In the genomic region with DNA sequence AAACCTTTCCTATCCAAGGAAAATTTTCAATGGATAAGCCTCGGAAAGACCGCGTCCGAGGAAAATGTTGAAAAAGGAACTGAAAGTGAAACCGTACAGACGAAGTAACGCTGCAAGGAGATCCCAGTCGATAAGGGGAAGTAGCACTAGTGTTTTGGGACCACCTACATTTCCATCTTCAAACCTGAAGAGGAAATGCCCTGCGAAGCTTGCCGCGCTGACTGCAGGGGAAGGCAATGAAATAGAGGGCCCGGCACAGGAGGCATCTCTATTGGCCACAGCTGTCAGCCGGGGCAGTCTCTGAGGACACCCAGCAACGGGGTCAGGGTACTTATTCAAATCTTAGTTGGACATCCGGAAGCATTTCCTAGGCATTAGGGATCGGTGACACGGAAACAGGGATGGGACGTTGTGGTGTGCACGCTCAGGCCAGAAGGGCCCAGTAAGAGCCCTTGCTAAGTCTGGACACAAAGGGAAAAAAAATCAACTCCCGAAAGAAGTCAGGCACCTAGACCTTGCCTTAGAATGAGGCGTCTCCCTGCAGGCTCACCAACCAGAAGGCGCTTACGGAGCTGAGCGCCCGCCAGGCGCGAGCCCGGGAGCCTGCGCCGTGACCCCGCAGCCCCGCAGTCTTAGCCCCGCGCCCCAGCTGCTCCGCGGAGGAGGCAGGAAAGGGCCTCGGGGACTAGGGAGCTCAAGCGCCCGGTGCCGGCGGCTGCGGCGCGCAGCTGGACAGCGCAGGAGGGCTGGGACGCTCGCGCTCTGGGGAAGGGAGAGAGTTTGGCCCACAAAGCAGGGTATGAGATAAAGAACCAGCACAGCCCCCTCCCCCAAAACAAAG, we compare ENCODE assay signal across 1 cellular context.
TF ChIP-seq lines count a peak whose summit lies in the region.

No MANE protein-coding gene starts in this region.

TF ChIP-seq in HepG2, 621 proteins besides CTCF, POLR2A, EP300 and RAD21 (continued from another document and continues in another):
- TF ChIP-seq, protein P1, sequence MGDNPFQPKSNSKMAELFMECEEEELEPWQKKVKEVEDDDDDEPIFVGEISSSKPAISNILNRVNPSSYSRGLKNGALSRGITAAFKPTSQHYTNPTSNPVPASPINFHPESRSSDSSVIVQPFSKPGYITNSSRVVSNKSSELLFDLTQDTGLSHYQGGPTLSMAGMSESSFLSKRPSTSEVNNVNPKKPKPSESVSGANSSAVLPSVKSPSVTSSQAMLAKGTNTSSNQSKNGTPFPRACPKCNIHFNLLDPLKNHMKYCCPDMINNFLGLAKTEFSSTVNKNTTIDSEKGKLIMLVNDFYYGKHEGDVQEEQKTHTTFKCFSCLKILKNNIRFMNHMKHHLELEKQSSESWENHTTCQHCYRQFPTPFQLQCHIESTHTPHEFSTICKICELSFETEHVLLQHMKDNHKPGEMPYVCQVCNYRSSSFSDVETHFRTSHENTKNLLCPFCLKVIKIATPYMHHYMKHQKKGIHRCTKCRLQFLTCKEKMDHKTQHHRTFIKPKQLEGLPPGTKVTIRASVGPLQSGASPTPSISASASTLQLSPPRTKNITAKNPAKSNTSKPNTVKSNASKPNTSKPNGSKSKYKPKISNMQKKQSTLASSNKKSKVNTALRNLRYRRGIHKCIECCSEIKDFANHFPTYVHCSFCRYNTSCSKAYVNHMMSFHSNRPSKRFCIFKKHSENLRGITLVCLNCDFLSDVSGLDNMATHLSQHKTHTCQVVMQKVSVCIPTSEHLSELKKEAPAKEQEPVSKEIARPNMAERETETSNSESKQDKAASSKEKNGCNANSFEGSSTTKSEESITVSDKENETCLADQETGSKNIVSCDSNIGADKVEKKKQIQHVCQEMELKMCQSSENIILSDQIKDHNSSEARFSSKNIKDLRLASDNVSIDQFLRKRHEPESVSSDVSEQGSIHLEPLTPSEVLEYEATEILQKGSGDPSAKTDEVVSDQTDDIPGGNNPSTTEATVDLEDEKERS (CRISPR knock-in tag; IDR thresholded peaks at IDR 0.05), result no peak
- 0 out of 2 replicates have a peak, but pooled peaks have one; percentile 5 for TF ChIP-seq ZBTB20 (CRISPR knock-in tag; IDR thresholded peaks at IDR 0.05; ENCODE audit: borderline replicate concordance, low read depth)
- no peak for TF ChIP-seq TEAD3 (CRISPR knock-in tag; optimal IDR thresholded peaks at IDR 0.05; ENCODE audit: borderline replicate concordance)
- TF ChIP-seq ZSCAN9 (CRISPR knock-in tag; IDR thresholded peaks at IDR 0.05; ENCODE audit: borderline replicate concordance), result no peak
- TF ChIP-seq, protein P2, sequence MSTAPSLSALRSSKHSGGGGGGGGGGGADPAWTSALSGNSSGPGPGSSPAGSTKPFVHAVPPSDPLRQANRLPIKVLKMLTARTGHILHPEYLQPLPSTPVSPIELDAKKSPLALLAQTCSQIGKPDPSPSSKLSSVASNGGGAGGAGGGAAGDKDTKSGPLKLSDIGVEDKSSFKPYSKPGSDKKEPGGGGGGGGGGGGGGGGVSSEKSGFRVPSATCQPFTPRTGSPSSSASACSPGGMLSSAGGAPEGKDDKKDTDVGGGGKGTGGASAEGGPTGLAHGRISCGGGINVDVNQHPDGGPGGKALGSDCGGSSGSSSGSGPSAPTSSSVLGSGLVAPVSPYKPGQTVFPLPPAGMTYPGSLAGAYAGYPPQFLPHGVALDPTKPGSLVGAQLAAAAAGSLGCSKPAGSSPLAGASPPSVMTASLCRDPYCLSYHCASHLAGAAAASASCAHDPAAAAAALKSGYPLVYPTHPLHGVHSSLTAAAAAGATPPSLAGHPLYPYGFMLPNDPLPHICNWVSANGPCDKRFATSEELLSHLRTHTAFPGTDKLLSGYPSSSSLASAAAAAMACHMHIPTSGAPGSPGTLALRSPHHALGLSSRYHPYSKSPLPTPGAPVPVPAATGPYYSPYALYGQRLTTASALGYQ (CRISPR knock-in tag; IDR thresholded peaks at IDR 0.05), result no peak
- no peak for TF ChIP-seq ZNF546 (CRISPR knock-in tag; conservative IDR thresholded peaks at IDR 0.05)
- TF ChIP-seq, protein P3, sequence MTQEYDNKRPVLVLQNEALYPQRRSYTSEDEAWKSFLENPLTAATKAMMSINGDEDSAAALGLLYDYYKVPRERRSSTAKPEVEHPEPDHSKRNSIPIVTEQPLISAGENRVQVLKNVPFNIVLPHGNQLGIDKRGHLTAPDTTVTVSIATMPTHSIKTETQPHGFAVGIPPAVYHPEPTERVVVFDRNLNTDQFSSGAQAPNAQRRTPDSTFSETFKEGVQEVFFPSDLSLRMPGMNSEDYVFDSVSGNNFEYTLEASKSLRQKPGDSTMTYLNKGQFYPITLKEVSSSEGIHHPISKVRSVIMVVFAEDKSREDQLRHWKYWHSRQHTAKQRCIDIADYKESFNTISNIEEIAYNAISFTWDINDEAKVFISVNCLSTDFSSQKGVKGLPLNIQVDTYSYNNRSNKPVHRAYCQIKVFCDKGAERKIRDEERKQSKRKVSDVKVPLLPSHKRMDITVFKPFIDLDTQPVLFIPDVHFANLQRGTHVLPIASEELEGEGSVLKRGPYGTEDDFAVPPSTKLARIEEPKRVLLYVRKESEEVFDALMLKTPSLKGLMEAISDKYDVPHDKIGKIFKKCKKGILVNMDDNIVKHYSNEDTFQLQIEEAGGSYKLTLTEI (CRISPR knock-in tag; conservative IDR thresholded peaks at IDR 0.05), result no peak
- TF ChIP-seq, protein P4, sequence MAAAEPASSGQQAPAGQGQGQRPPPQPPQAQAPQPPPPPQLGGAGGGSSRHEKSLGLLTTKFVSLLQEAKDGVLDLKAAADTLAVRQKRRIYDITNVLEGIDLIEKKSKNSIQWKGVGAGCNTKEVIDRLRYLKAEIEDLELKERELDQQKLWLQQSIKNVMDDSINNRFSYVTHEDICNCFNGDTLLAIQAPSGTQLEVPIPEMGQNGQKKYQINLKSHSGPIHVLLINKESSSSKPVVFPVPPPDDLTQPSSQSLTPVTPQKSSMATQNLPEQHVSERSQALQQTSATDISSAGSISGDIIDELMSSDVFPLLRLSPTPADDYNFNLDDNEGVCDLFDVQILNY (CRISPR knock-in tag; conservative IDR thresholded peaks at IDR 0.05), result no peak
- TF ChIP-seq FOXK1 (CRISPR knock-in tag; IDR thresholded peaks at IDR 0.05; ENCODE audit: borderline replicate concordance, low read depth), result no peak
- TF ChIP-seq, protein P5, sequence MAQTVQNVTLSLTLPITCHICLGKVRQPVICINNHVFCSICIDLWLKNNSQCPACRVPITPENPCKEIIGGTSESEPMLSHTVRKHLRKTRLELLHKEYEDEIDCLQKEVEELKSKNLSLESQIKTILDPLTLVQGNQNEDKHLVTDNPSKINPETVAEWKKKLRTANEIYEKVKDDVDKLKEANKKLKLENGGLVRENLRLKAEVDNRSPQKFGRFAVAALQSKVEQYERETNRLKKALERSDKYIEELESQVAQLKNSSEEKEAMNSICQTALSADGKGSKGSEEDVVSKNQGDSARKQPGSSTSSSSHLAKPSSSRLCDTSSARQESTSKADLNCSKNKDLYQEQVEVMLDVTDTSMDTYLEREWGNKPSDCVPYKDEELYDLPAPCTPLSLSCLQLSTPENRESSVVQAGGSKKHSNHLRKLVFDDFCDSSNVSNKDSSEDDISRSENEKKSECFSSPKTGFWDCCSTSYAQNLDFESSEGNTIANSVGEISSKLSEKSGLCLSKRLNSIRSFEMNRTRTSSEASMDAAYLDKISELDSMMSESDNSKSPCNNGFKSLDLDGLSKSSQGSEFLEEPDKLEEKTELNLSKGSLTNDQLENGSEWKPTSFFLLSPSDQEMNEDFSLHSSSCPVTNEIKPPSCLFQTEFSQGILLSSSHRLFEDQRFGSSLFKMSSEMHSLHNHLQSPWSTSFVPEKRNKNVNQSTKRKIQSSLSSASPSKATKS (CRISPR knock-in tag; IDR thresholded peaks at IDR 0.05), result no peak
- no peak for TF ChIP-seq TMF1 (CRISPR knock-in tag; IDR thresholded peaks at IDR 0.05; ENCODE audit: low read depth)
- TF ChIP-seq MZF1 (CRISPR knock-in tag; IDR thresholded peaks at IDR 0.05; ENCODE audit: borderline replicate concordance), result no peak
- no peak for TF ChIP-seq RFX1 (IDR thresholded peaks at IDR 0.05)
- no peak for TF ChIP-seq ZNF777 (CRISPR knock-in tag; IDR thresholded peaks at IDR 0.05)
- no peak for TF ChIP-seq RBAK (CRISPR knock-in tag; IDR thresholded peaks at IDR 0.05)
- TF ChIP-seq ZNF274 (CRISPR knock-in tag; IDR thresholded peaks at IDR 0.05), result no peak
- no peak; the same call in 1 of the 2 replicates for TF ChIP-seq KAT8 (CRISPR knock-in tag; IDR thresholded peaks at IDR 0.05)
- TF ChIP-seq FOXK2 (IDR thresholded peaks at IDR 0.05), result no peak
- TF ChIP-seq NCOR1 (IDR thresholded peaks at IDR 0.05; ENCODE audit: borderline replicate concordance, low read length), result no peak
- TF ChIP-seq ZNF883 (CRISPR knock-in tag; IDR thresholded peaks at IDR 0.05; ENCODE audit: not compliant biosample characterization), result no peak
- TF ChIP-seq ARNTL (CRISPR knock-in tag; IDR thresholded peaks at IDR 0.05), result no peak
- TF ChIP-seq, protein P6, sequence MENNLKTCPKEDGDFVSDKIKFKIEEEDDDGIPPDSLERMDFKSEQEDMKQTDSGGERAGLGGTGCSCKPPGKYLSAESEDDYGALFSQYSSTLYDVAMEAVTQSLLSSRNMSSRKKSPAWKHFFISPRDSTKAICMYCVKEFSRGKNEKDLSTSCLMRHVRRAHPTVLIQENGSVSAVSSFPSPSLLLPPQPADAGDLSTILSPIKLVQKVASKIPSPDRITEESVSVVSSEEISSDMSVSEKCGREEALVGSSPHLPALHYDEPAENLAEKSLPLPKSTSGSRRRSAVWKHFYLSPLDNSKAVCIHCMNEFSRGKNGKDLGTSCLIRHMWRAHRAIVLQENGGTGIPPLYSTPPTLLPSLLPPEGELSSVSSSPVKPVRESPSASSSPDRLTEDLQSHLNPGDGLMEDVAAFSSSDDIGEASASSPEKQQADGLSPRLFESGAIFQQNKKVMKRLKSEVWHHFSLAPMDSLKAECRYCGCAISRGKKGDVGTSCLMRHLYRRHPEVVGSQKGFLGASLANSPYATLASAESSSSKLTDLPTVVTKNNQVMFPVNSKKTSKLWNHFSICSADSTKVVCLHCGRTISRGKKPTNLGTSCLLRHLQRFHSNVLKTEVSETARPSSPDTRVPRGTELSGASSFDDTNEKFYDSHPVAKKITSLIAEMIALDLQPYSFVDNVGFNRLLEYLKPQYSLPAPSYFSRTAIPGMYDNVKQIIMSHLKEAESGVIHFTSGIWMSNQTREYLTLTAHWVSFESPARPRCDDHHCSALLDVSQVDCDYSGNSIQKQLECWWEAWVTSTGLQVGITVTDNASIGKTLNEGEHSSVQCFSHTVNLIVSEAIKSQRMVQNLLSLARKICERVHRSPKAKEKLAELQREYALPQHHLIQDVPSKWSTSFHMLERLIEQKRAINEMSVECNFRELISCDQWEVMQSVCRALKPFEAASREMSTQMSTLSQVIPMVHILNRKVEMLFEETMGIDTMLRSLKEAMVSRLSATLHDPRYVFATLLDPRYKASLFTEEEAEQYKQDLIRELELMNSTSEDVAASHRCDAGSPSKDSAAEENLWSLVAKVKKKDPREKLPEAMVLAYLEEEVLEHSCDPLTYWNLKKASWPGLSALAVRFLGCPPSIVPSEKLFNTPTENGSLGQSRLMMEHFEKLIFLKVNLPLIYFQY (CRISPR knock-in tag; IDR thresholded peaks at IDR 0.05; ENCODE audit: borderline replicate concordance), result no peak
- TF ChIP-seq, protein P7, sequence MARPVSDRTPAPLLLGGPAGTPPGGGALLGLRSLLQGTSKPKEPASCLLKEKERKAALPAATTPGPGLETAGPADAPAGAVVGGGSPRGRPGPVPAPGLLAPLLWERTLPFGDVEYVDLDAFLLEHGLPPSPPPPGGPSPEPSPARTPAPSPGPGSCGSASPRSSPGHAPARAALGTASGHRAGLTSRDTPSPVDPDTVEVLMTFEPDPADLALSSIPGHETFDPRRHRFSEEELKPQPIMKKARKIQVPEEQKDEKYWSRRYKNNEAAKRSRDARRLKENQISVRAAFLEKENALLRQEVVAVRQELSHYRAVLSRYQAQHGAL (CRISPR knock-in tag; IDR thresholded peaks at IDR 0.05; ENCODE audit: not compliant biosample characterization), result no peak
- TF ChIP-seq ARHGAP35 (CRISPR knock-in tag; IDR thresholded peaks at IDR 0.05; ENCODE audit: borderline replicate concordance), result no peak
- no peak for TF ChIP-seq ZNF329 (CRISPR knock-in tag; IDR thresholded peaks at IDR 0.05; ENCODE audit: low read depth)
- TF ChIP-seq CBX1 (IDR thresholded peaks at IDR 0.05; ENCODE audit: low read depth), result no peak
- 0 out of 2 replicates have a peak, but pooled peaks have one; percentile 27 for TF ChIP-seq ZNF264 (CRISPR knock-in tag; IDR thresholded peaks at IDR 0.05)
- peak; percentile 41; the same call in 1 of the 2 replicates for TF ChIP-seq GATAD1 (CRISPR knock-in tag; IDR thresholded peaks at IDR 0.05)
- TF ChIP-seq ZNF841 (CRISPR knock-in tag; IDR thresholded peaks at IDR 0.05; ENCODE audit: borderline replicate concordance), result no peak
- TF ChIP-seq RBFOX2 (IDR thresholded peaks at IDR 0.05; ENCODE audit: low read depth, low read length), result peak; percentile 86
- TF ChIP-seq, protein P8, sequence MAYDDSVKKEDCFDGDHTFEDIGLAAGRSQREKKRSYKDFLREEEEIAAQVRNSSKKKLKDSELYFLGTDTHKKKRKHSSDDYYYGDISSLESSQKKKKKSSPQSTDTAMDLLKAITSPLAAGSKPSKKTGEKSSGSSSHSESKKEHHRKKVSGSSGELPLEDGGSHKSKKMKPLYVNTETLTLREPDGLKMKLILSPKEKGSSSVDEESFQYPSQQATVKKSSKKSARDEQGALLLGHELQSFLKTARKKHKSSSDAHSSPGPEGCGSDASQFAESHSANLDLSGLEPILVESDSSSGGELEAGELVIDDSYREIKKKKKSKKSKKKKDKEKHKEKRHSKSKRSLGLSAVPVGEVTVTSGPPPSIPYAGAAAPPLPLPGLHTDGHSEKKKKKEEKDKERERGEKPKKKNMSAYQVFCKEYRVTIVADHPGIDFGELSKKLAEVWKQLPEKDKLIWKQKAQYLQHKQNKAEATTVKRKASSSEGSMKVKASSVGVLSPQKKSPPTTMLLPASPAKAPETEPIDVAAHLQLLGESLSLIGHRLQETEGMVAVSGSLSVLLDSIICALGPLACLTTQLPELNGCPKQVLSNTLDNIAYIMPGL (CRISPR knock-in tag; IDR thresholded peaks at IDR 0.05; ENCODE audit: borderline replicate concordance in 1 of 2, low read depth in 1 of 2), result peak in 1 of 2 experiments; percentile 50; a peak in 1 of 4 replicates
- TF ChIP-seq, protein P9, sequence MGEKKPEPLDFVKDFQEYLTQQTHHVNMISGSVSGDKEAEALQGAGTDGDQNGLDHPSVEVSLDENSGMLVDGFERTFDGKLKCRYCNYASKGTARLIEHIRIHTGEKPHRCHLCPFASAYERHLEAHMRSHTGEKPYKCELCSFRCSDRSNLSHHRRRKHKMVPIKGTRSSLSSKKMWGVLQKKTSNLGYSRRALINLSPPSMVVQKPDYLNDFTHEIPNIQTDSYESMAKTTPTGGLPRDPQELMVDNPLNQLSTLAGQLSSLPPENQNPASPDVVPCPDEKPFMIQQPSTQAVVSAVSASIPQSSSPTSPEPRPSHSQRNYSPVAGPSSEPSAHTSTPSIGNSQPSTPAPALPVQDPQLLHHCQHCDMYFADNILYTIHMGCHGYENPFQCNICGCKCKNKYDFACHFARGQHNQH (CRISPR knock-in tag; IDR thresholded peaks at IDR 0.05), result no peak; the same call in 1 of the 2 replicates
- TF ChIP-seq ZFP1 (CRISPR knock-in tag; IDR thresholded peaks at IDR 0.05), result no peak
- no peak for TF ChIP-seq ZNF354B (CRISPR knock-in tag; IDR thresholded peaks at IDR 0.05)
- TF ChIP-seq ZFP62 (CRISPR knock-in tag; IDR thresholded peaks at IDR 0.05), result no peak
- TF ChIP-seq HOXA5 (CRISPR knock-in tag; IDR thresholded peaks at IDR 0.05), result no peak
- no peak for TF ChIP-seq JUND (CRISPR knock-in tag; IDR thresholded peaks at IDR 0.05)
- TF ChIP-seq, protein P10, sequence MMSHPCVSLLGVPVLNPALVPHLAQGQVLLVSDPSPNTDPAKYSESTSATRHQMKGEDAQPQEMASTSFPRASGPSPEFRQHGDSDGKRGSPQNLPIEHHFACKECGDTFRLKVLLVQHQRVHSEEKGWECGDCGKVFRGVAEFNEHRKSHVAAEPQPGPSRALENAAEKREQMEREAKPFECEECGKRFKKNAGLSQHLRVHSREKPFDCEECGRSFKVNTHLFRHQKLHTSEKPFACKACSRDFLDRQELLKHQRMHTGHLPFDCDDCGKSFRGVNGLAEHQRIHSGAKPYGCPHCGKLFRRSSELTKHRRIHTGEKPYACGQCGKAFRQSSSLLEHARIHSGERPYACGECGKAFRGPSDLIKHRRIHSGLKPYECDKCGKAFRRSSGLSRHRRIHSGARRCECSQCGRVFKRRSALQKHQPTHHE (CRISPR knock-in tag; IDR thresholded peaks at IDR 0.05; ENCODE audit: borderline replicate concordance), result no peak
